In genomic region chr2:207258191-207258991, GRCh38 we compare ENCODE assay signal across 8 cellular contexts.
DNase-seq lines count a peak whose midpoint lies in the region; ATAC-seq and TF ChIP-seq lines count a peak whose summit lies in the region.

No MANE protein-coding gene starts in this region.

- TF ChIP-seq POLR2A in HCT116 (IDR thresholded peaks at IDR 0.05; ENCODE audit: borderline replicate concordance, extremely low read depth, insufficient read depth, insufficient read length) = no peak

- no peak overlapping the region for H3K9ac ChIP-seq in HCT116 (ENCODE audit: low read length)

- no peak for TF ChIP-seq RAD21 in HCT116 (IDR thresholded peaks at IDR 0.05; ENCODE audit: low read depth)

- peaks cover 4 to 29% of the 10 kb centered on the region in 2 experiments; a peak in 3 of 4 replicates for H3K4me1 ChIP-seq in HCT116 (ENCODE audit: control insufficient read depth in 1 of 2, insufficient read depth in 2 of 2, low read length in 2 of 2)
- peaks cover 47% of the 10 kb centered on the region for H3K4me1 ChIP-seq in RWPE2 (ENCODE audit: insufficient read depth, poor library complexity, severe bottlenecking)

- POLR2A ChIA-PET in HCT116 (lab: Charles Lee) = no interaction called here

- DNase-seq in A172 (ENCODE audit: low spot score) (peak; percentile 99), HCT116 (ENCODE audit: low read depth, low spot score) (no peak), RWPE2 (ENCODE audit: low spot score) (peak; percentile 80), foreskin fibroblast (peak; percentile 98), retinal pigment epithelial cell (ENCODE audit: low read depth) (peak; percentile 95), hippocampal formation (lab: John Stamatoyannopoulos, UW) (no peak)
- DNase-seq in stimulated activated CD4-positive, alpha-beta T cell treated with anti-CD3 and anti-CD28 coated beads, Interleukin-2, amount 100 ng/mL, for 24 hours = no peak

- TF ChIP-seq CTCF in HCT116 (IDR thresholded peaks at IDR 0.05 in 2 of 3, conservative IDR thresholded peaks at IDR 0.05 in 1 of 3; ENCODE audit: borderline replicate concordance in 1 of 3, insufficient read depth in 1 of 3, low read depth in 2 of 3, low read length in 2 of 3) = no peak
- TF ChIP-seq CTCF in RWPE2 (IDR thresholded peaks at IDR 0.05; ENCODE audit: poor library complexity, severe bottlenecking) = no peak
- TF ChIP-seq CTCF in foreskin fibroblast (IDR thresholded peaks at IDR 0.05; ENCODE audit: low read depth, low read length) = no peak
- peak; percentile 2 for TF ChIP-seq CTCF in retinal pigment epithelial cell (conservative IDR thresholded peaks at IDR 0.05; ENCODE audit: low read depth, low read length)

- intact Hi-C loops in HCT116 (cut with micrococcal nuclease) = no loop called here

- H3K4me3 ChIP-seq in HCT116 (replicated peaks in 1 of 2; ENCODE audit: low read depth in 1 of 2, low read length in 2 of 2) (no peak overlapping the region), RWPE2 (ENCODE audit: severe bottlenecking) (no peak overlapping the region), foreskin fibroblast (ENCODE audit: low read depth in 1 of 2, low read length in 2 of 2) (peak overlapping the region in 1 of 2 donors; percentile 6), retinal pigment epithelial cell (ENCODE audit: low read length) (no peak overlapping the region)

- H3K79me2 ChIP-seq in HCT116 (ENCODE audit: insufficient read depth, low read length) = no peaks in the 10 kb centered on the region

- H3K36me3 ChIP-seq in HCT116 (ENCODE audit: control insufficient read depth in 1 of 2, insufficient read depth in 2 of 2, low read length in 2 of 2) (no peaks in the 10 kb centered on the region), RWPE2 (ENCODE audit: low read depth) (no peaks in the 10 kb centered on the region)

- no peaks in the 10 kb centered on the region for H4K20me1 ChIP-seq in HCT116 (ENCODE audit: insufficient read depth)

- H3K27me3 ChIP-seq in HCT116 (ENCODE audit: insufficient read depth, low read length) = no peaks in the 10 kb centered on the region
- H3K27me3 ChIP-seq in RWPE2 (ENCODE audit: insufficient read depth, poor library complexity, severe bottlenecking) = no peaks in the 10 kb centered on the region

- ATAC-seq in HCT116 = peak; percentile 38; the same call in 1 of the 2 replicates
- ATAC-seq in RWPE2 (ENCODE audit: low read depth) = peak; percentile 80
- no peak for ATAC-seq in HG03135 (IDR thresholded peaks at IDR 0.05; ENCODE audit: unreplicated experiment)

- H3K9me3 ChIP-seq in HCT116 (ENCODE audit: control insufficient read depth in 1 of 2, insufficient read depth in 1 of 2, low read depth in 1 of 2, low read length in 2 of 2) = no peaks in the 10 kb centered on the region
- H3K9me3 ChIP-seq in RWPE2 (ENCODE audit: severe bottlenecking) = no peaks in the 10 kb centered on the region

- H2AFZ ChIP-seq in HCT116 (ENCODE audit: low read depth, low read length, poor library complexity, severe bottlenecking) = no peak overlapping the region

- H3K27ac ChIP-seq in HCT116 (ENCODE audit: low read depth, low read length) = no peak overlapping the region
- peak overlapping the region; percentile 100 for H3K27ac ChIP-seq in RWPE2 (ENCODE audit: poor library complexity, severe bottlenecking)

- RAD21 ChIA-PET in HCT116 (lab: Charles Lee; ENCODE audit: low non-redundant PET in 1 of 2, low total read pairs in 2 of 2, uncharacterized antibody in 2 of 2, unreplicated experiment in 2 of 2) = no interaction called here

- H3K9me2 ChIP-seq in HCT116 (ENCODE audit: insufficient read depth) = no peaks in the 10 kb centered on the region

- BruUV-seq in HCT116 (replicated peaks; lab: Mats Ljungman, UMichigan) = no TSS peak

- H3K4me2 ChIP-seq in HCT116 (ENCODE audit: low read length) = peak overlapping the region; percentile 32

- CTCF ChIA-PET in HCT116 (lab: Charles Lee) = no interaction called here

TF ChIP-seq in HCT116, 20 proteins besides CTCF, POLR2A, EP300 and RAD21:
- TF ChIP-seq ZNF274 (IDR thresholded peaks at IDR 0.05; ENCODE audit: low read depth, low read length) = no peak
- no peak for TF ChIP-seq EZH2 (IDR thresholded peaks at IDR 0.05)
- no peak for TF ChIP-seq CEBPB (IDR thresholded peaks at IDR 0.05; ENCODE audit: low read depth)
- TF ChIP-seq REST (IDR thresholded peaks at IDR 0.05; ENCODE audit: low read depth) = no peak
- no peak for TF ChIP-seq CBX3 (IDR thresholded peaks at IDR 0.05; ENCODE audit: low read depth)
- TF ChIP-seq ZFX (IDR thresholded peaks at IDR 0.05) = no peak
- TF ChIP-seq SRF (IDR thresholded peaks at IDR 0.05; ENCODE audit: low read depth) = peak; percentile 37; the same call in 1 of the 2 replicates
- TF ChIP-seq EZH2phosphoT487 (IDR thresholded peaks at IDR 0.05; ENCODE audit: borderline replicate concordance) = no peak
- no peak for TF ChIP-seq EGR1 (IDR thresholded peaks at IDR 0.05; ENCODE audit: low read depth)

Comparison
In these comparisons a context has a peak if more than half of its experiments do, and no peak if none do; other contexts are left out.
1. DNase-seq: peak in A172 (single experiment), RWPE2 (single experiment), foreskin fibroblast (2 of 2) and retinal pigment epithelial cell (single experiment); none in HCT116 (single experiment), stimulated activated CD4-positive, alpha-beta T cell treated with anti-CD3 and anti-CD28 coated beads, Interleukin-2, amount 100 ng/mL, for 24 hours (0 of 2) and hippocampal formation (0 of 2).